1 cellular context compared by ENCODE assay signal in the genomic region with DNA sequence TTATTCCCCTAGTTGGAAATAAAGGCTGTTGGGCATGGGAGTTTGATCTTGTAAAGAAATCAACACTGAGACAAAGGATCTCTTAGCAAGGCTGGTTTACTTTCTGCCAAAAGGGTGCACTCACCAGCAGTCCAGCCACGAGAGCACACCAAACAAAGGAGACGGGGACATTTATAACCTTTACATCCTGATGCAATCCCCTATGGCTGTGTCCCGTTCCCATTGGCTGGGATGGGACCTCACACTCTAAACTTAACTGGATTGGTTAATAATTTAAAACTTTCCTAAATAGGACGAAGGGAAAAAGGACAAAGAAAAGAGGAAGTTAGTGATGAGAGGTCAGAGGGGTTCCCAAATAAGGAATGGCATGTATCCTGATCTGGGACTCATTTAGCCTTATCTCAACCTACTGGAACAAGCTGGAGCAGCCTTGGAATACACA.
TF ChIP-seq lines count a peak whose summit lies in the region.

No MANE protein-coding gene starts in this region.

TF ChIP-seq in HepG2, 621 proteins besides CTCF, POLR2A, EP300 and RAD21 (continues in another document):
- TF ChIP-seq MLLT10 (CRISPR knock-in tag; IDR thresholded peaks at IDR 0.05) (no peak), ZNF3 (CRISPR knock-in tag; IDR thresholded peaks at IDR 0.05) (no peak), ZNF83 (CRISPR knock-in tag; IDR thresholded peaks at IDR 0.05; ENCODE audit: borderline replicate concordance) (no peak), NCOA2 (CRISPR knock-in tag; IDR thresholded peaks at IDR 0.05) (no peak), ELK4 (CRISPR knock-in tag; IDR thresholded peaks at IDR 0.05; ENCODE audit: borderline replicate concordance) (no peak), ZNF282 (IDR thresholded peaks at IDR 0.05; ENCODE audit: partially characterized antibody) (no peak), SOX6 (IDR thresholded peaks at IDR 0.05) (no peak), SOX6 (CRISPR knock-in tag; IDR thresholded peaks at IDR 0.05) (peak; percentile 80), ZNF557 (CRISPR knock-in tag; IDR thresholded peaks at IDR 0.05) (no peak), IKZF5 (CRISPR knock-in tag; IDR thresholded peaks at IDR 0.05) (no peak), CEBPB (IDR thresholded peaks at IDR 0.05; ENCODE audit: borderline replicate concordance, low read depth, low read length) (peak; percentile 53; the same call in 1 of the 2 replicates), MEF2D (CRISPR knock-in tag; IDR thresholded peaks at IDR 0.05) (no peak), U2AF1 (optimal IDR thresholded peaks at IDR 0.05; ENCODE audit: low read depth, low read length) (no peak), POLR2AphosphoS5 (IDR thresholded peaks at IDR 0.05; ENCODE audit: low read depth, low read length) (peak; percentile 42; the same call in 1 of the 2 replicates), ZNF317 (CRISPR knock-in tag; IDR thresholded peaks at IDR 0.05) (no peak), TBX2 (CRISPR knock-in tag; IDR thresholded peaks at IDR 0.05; ENCODE audit: borderline replicate concordance) (no peak), ZNF205 (CRISPR knock-in tag; IDR thresholded peaks at IDR 0.05) (no peak), PRMT3 (CRISPR knock-in tag; IDR thresholded peaks at IDR 0.05; ENCODE audit: borderline replicate concordance, low read depth) (no peak), ZNF468 (CRISPR knock-in tag; IDR thresholded peaks at IDR 0.05) (no peak), CHCHD3 (CRISPR knock-in tag; IDR thresholded peaks at IDR 0.05) (no peak), SRF (IDR thresholded peaks at IDR 0.05; ENCODE audit: low read depth, low read length) (peak; percentile 85), SOX13 (IDR thresholded peaks at IDR 0.05) (no peak), SOX13 (CRISPR knock-in tag; conservative IDR thresholded peaks at IDR 0.05 in 1 of 2, IDR thresholded peaks at IDR 0.05 in 1 of 2) (peak in 1 of 2 experiments; percentile 75; a peak in 2 of 4 replicates), ZNF382 (CRISPR knock-in tag; IDR thresholded peaks at IDR 0.05; ENCODE audit: borderline replicate concordance) (no peak), ZHX1 (CRISPR knock-in tag; IDR thresholded peaks at IDR 0.05; ENCODE audit: low read depth) (no peak), SOX5 (CRISPR knock-in tag; IDR thresholded peaks at IDR 0.05; ENCODE audit: borderline replicate concordance) (peak; percentile 68; the same call in 1 of the 2 replicates), ZNF775 (CRISPR knock-in tag; IDR thresholded peaks at IDR 0.05; ENCODE audit: borderline replicate concordance) (no peak), CEBPG (CRISPR knock-in tag; IDR thresholded peaks at IDR 0.05) (peak; percentile 84), KAT8 (CRISPR knock-in tag; IDR thresholded peaks at IDR 0.05) (no peak), ZBTB21 (CRISPR knock-in tag; IDR thresholded peaks at IDR 0.05) (no peak), ZNF792 (CRISPR knock-in tag; IDR thresholded peaks at IDR 0.05) (no peak), NFYC (CRISPR knock-in tag; IDR thresholded peaks at IDR 0.05) (peak; percentile 74), ZMYM4 (CRISPR knock-in tag; IDR thresholded peaks at IDR 0.05) (peak; percentile 92), NFYB (CRISPR knock-in tag; IDR thresholded peaks at IDR 0.05) (peak; percentile 64), ZNF782 (CRISPR knock-in tag; IDR thresholded peaks at IDR 0.05; ENCODE audit: borderline replicate concordance) (no peak), ZNF674 (CRISPR knock-in tag; IDR thresholded peaks at IDR 0.05; ENCODE audit: low read depth) (no peak), ZNF773 (CRISPR knock-in tag; IDR thresholded peaks at IDR 0.05; ENCODE audit: borderline replicate concordance) (no peak), NRL (CRISPR knock-in tag; IDR thresholded peaks at IDR 0.05; ENCODE audit: borderline replicate concordance) (no peak), KLF6 (CRISPR knock-in tag; IDR thresholded peaks at IDR 0.05) (peak; percentile 54; the same call in 1 of the 2 replicates), ZNF570 (CRISPR knock-in tag; IDR thresholded peaks at IDR 0.05; ENCODE audit: borderline replicate concordance) (no peak), SMC3 (IDR thresholded peaks at IDR 0.05; ENCODE audit: low read length) (no peak), TRIM24 (CRISPR knock-in tag; IDR thresholded peaks at IDR 0.05) (no peak), PLRG1 (conservative IDR thresholded peaks at IDR 0.05) (no peak), POLR2G (IDR thresholded peaks at IDR 0.05; ENCODE audit: low read depth, low read length) (0 out of 2 replicates have a peak, but pooled peaks have one; percentile 42), ZBTB42 (CRISPR knock-in tag; IDR thresholded peaks at IDR 0.05) (no peak), ERF (CRISPR knock-in tag; IDR thresholded peaks at IDR 0.05) (no peak), POGZ (CRISPR knock-in tag; IDR thresholded peaks at IDR 0.05) (peak; percentile 61; the same call in 1 of the 2 replicates), ZNF784 (CRISPR knock-in tag; IDR thresholded peaks at IDR 0.05; ENCODE audit: borderline replicate concordance) (no peak), ZNF644 (CRISPR knock-in tag; IDR thresholded peaks at IDR 0.05; ENCODE audit: low read depth) (peak; percentile 91), PPARG (CRISPR knock-in tag; conservative IDR thresholded peaks at IDR 0.05) (no peak), ZFP62 (CRISPR knock-in tag; IDR thresholded peaks at IDR 0.05) (no peak), FOXM1 (CRISPR knock-in tag; IDR thresholded peaks at IDR 0.05) (no peak), HNF4G (IDR thresholded peaks at IDR 0.05; ENCODE audit: borderline replicate concordance, low read depth, low read length) (0 out of 2 replicates have a peak, but pooled peaks have one; percentile 32), HNF4G (CRISPR knock-in tag; IDR thresholded peaks at IDR 0.05; ENCODE audit: borderline replicate concordance, low read depth) (no peak), ZNF235 (CRISPR knock-in tag; IDR thresholded peaks at IDR 0.05; ENCODE audit: borderline replicate concordance) (no peak)
- TF ChIP-seq, protein P1, sequence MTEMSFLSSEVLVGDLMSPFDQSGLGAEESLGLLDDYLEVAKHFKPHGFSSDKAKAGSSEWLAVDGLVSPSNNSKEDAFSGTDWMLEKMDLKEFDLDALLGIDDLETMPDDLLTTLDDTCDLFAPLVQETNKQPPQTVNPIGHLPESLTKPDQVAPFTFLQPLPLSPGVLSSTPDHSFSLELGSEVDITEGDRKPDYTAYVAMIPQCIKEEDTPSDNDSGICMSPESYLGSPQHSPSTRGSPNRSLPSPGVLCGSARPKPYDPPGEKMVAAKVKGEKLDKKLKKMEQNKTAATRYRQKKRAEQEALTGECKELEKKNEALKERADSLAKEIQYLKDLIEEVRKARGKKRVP (CRISPR knock-in tag; IDR thresholded peaks at IDR 0.05) = peak in 1 of 2 experiments; percentile 73; a peak in 1 of 4 replicates
- TF ChIP-seq, protein P2, sequence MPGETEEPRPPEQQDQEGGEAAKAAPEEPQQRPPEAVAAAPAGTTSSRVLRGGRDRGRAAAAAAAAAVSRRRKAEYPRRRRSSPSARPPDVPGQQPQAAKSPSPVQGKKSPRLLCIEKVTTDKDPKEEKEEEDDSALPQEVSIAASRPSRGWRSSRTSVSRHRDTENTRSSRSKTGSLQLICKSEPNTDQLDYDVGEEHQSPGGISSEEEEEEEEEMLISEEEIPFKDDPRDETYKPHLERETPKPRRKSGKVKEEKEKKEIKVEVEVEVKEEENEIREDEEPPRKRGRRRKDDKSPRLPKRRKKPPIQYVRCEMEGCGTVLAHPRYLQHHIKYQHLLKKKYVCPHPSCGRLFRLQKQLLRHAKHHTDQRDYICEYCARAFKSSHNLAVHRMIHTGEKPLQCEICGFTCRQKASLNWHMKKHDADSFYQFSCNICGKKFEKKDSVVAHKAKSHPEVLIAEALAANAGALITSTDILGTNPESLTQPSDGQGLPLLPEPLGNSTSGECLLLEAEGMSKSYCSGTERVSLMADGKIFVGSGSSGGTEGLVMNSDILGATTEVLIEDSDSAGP (CRISPR knock-in tag; IDR thresholded peaks at IDR 0.05; ENCODE audit: borderline replicate concordance) = no peak
- TF ChIP-seq, protein P3, sequence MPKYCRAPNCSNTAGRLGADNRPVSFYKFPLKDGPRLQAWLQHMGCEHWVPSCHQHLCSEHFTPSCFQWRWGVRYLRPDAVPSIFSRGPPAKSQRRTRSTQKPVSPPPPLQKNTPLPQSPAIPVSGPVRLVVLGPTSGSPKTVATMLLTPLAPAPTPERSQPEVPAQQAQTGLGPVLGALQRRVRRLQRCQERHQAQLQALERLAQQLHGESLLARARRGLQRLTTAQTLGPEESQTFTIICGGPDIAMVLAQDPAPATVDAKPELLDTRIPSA (CRISPR knock-in tag; IDR thresholded peaks at IDR 0.05; ENCODE audit: borderline replicate concordance) = no peak
- TF ChIP-seq, protein P4, sequence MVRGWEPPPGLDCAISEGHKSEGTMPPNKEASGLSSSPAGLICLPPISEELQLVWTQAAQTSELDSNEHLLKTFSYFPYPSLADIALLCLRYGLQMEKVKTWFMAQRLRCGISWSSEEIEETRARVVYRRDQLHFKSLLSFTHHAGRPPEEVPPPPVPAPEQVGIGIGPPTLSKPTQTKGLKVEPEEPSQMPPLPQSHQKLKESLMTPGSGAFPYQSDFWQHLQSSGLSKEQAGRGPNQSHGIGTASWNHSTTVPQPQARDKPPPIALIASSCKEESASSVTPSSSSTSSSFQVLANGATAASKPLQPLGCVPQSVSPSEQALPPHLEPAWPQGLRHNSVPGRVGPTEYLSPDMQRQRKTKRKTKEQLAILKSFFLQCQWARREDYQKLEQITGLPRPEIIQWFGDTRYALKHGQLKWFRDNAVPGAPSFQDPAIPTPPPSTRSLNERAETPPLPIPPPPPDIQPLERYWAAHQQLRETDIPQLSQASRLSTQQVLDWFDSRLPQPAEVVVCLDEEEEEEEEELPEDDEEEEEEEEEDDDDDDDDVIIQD (CRISPR knock-in tag; IDR thresholded peaks at IDR 0.05; ENCODE audit: low read depth) = peak; percentile 98
- TF ChIP-seq, protein P5, sequence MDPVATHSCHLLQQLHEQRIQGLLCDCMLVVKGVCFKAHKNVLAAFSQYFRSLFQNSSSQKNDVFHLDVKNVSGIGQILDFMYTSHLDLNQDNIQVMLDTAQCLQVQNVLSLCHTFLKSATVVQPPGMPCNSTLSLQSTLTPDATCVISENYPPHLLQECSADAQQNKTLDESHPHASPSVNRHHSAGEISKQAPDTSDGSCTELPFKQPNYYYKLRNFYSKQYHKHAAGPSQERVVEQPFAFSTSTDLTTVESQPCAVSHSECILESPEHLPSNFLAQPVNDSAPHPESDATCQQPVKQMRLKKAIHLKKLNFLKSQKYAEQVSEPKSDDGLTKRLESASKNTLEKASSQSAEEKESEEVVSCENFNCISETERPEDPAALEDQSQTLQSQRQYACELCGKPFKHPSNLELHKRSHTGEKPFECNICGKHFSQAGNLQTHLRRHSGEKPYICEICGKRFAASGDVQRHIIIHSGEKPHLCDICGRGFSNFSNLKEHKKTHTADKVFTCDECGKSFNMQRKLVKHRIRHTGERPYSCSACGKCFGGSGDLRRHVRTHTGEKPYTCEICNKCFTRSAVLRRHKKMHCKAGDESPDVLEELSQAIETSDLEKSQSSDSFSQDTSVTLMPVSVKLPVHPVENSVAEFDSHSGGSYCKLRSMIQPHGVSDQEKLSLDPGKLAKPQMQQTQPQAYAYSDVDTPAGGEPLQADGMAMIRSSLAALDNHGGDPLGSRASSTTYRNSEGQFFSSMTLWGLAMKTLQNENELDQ (CRISPR knock-in tag; IDR thresholded peaks at IDR 0.05; ENCODE audit: borderline replicate concordance) = no peak
- TF ChIP-seq, protein P6, sequence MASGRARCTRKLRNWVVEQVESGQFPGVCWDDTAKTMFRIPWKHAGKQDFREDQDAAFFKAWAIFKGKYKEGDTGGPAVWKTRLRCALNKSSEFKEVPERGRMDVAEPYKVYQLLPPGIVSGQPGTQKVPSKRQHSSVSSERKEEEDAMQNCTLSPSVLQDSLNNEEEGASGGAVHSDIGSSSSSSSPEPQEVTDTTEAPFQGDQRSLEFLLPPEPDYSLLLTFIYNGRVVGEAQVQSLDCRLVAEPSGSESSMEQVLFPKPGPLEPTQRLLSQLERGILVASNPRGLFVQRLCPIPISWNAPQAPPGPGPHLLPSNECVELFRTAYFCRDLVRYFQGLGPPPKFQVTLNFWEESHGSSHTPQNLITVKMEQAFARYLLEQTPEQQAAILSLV (CRISPR knock-in tag; IDR thresholded peaks at IDR 0.05; ENCODE audit: borderline replicate concordance) = no peak
